ENCODE assay signal across 19 cellular contexts in genomic region chr10:78898341-78899097, GRCh38.
DNase-seq lines count a peak whose midpoint lies in the region; ATAC-seq, FAIRE-seq and TF ChIP-seq lines count a peak whose summit lies in the region.
"Had no signal": no experiment of that assay in that cellular context is flagged by ENCODE, and none has a peak within 500 bp of the region (broad histone marks: within the 10 kb centered on the region; RNA-seq: fewer than 3 reads in every experiment).

No MANE protein-coding gene starts in this region.

- peaks cover 15% of the 10 kb centered on the region for H3K4me1 Mint-ChIP-seq in osteocyte (ENCODE audit: unreplicated experiment)
- H3K4me1 Mint-ChIP-seq in activated CD8-positive, alpha-beta T cell treated with anti-CD3 and anti-CD28 coated beads for 36 hours (ENCODE audit: low read depth), result no peaks in the 10 kb centered on the region
- H3K4me1 Mint-ChIP-seq: CD14-positive monocyte had no signal

- H3K36me3 ChIP-seq in HepG2 (replicated peaks in 1 of 2; ENCODE audit: control insufficient read depth in 1 of 2, insufficient read depth in 2 of 2, low read length in 2 of 2) (no peaks in the 10 kb centered on the region), right lobe of liver (no peaks in the 10 kb centered on the region), left lung (no peaks in the 10 kb centered on the region)

- in situ Hi-C loops in HepG2 (cut with HindIII; ENCODE audit: extremely low pct_ligation_motif_present, low pct_unique_long_range_greater_than_20kb) (no loop called here), ACHN (cut with HindIII; ENCODE audit: low pct_ligation_motif_present, low pct_unique_long_range_greater_than_20kb, low sequenced_read_pairs) (no loop called here)

- DNase-seq in HepG2 (ENCODE audit: low spot score), result no peak
- no peak for DNase-seq in right lobe of liver
- peak; percentile 27 for DNase-seq in islet precursor cell
- peak; percentile 68 for DNase-seq in osteocyte (ENCODE audit: extremely low spot score, unreplicated experiment)
- no peak for DNase-seq in ACHN
- no peak for DNase-seq in left lung
- no peak for DNase-seq in activated CD8-positive, alpha-beta T cell treated with anti-CD3 and anti-CD28 coated beads for 36 hours
- DNase-seq: COR-L47, DMS153, DMS79 treated with DMSO at 0.1 percent for 48 hours, EL had no signal

- H2AFZ ChIP-seq in HepG2 (ENCODE audit: low read length), result no peak overlapping the region

- no peaks in the 10 kb centered on the region for H3K36me3 Mint-ChIP-seq in osteocyte (ENCODE audit: unreplicated experiment)
- no peaks in the 10 kb centered on the region for H3K36me3 Mint-ChIP-seq in activated CD8-positive, alpha-beta T cell treated with anti-CD3 and anti-CD28 coated beads for 36 hours (ENCODE audit: low read depth)
- H3K36me3 Mint-ChIP-seq: CD14-positive monocyte; CD8-positive, alpha-beta T cell had no signal

- no peak overlapping the region for H3K9ac ChIP-seq in HepG2 (ENCODE audit: insufficient read depth, low read depth, low read length)

- TF ChIP-seq EP300 in HepG2 (IDR thresholded peaks at IDR 0.05; ENCODE audit: low read depth in 2 of 2, low read length in 2 of 2) (no peak), HepG2 (CRISPR knock-in tag; IDR thresholded peaks at IDR 0.05; ENCODE audit: borderline replicate concordance) (no peak)

- H3K79me2 ChIP-seq in HepG2 (ENCODE audit: insufficient read depth, low read length), result no peaks in the 10 kb centered on the region

- POLR2A ChIA-PET in HepG2 (lab: Yijun Ruan, JAX), result no interaction called here
- POLR2A ChIA-PET in activated CD8-positive, alpha-beta T cell treated with anti-CD3 and anti-CD28 coated beads for 36 hours (lab: Charles Lee), result no interaction called here

- H3K27ac Mint-ChIP-seq in osteocyte (ENCODE audit: unreplicated experiment), result no peak overlapping the region
- no peak overlapping the region for H3K27ac Mint-ChIP-seq in activated CD8-positive, alpha-beta T cell treated with anti-CD3 and anti-CD28 coated beads for 36 hours
- H3K27ac Mint-ChIP-seq: CD14-positive monocyte; CD8-positive, alpha-beta T cell had no signal

- H3K9me3 ChIP-seq in HepG2 (ENCODE audit: low read length) (no peaks in the 10 kb centered on the region), right lobe of liver (no peaks in the 10 kb centered on the region), left lung (no peaks in the 10 kb centered on the region)
- H3K9me3 ChIP-seq: A549 had no signal

- no peak overlapping the region for H3K4me2 ChIP-seq in HepG2 (ENCODE audit: low read depth, low read length)
- H3K4me2 ChIP-seq: A549 had no signal

- ATAC-seq in HepG2 (no peak), right lobe of liver (no peak), left lung (no peak)
- no peak for ATAC-seq in activated CD8-positive, alpha-beta T cell treated with anti-CD3 and anti-CD28 coated beads for 36 hours
- ATAC-seq: A549; CD8-positive, alpha-beta T cell; HCT116 had no signal

- no peak for FAIRE-seq in HepG2 (lab: Jason Lieb, UNC)
- FAIRE-seq: A549, D721Med, G401.6, GM12892 had no signal

- TF ChIP-seq CTCF in HepG2 (CRISPR knock-in tag; IDR thresholded peaks at IDR 0.05), result no peak
- no peak for TF ChIP-seq CTCF in right lobe of liver (IDR thresholded peaks at IDR 0.05)
- TF ChIP-seq CTCF in osteocyte (IDR thresholded peaks at IDR 0.05), result no peak
- TF ChIP-seq CTCF in left lung (IDR thresholded peaks at IDR 0.05), result no peak
- TF ChIP-seq CTCF in activated CD8-positive, alpha-beta T cell treated with anti-CD3 and anti-CD28 coated beads for 36 hours (IDR thresholded peaks at IDR 0.05), result no peak

- BruUV-seq in HepG2 (replicated peaks; lab: Mats Ljungman, UMichigan), result no TSS peak

- no peak overlapping the region for H3K27ac ChIP-seq in HepG2 (ENCODE audit: extremely low read length, insufficient read depth, low read length)
- H3K27ac ChIP-seq in right lobe of liver, result no peak overlapping the region
- no peak overlapping the region for H3K27ac ChIP-seq in left lung
- H3K27ac ChIP-seq: A549, HL-60 had no signal

- no peaks in the 10 kb centered on the region for H4K20me1 ChIP-seq in HepG2 (ENCODE audit: insufficient read depth, low read length)

- WGBS in HepG2 (ENCODE audit: low lambda C conversion rate), result 74% methylated on average over 10 of the region's 13 CpGs
- WGBS in right lobe of liver (ENCODE audit: insufficient coverage, low coverage, low lambda C conversion rate, missing lambda C conversion rate), result 92% methylated on average over 7 of the region's 13 CpGs

- CTCF ChIA-PET in HepG2 (lab: Yijun Ruan, JAX; ENCODE audit: low intra/inter-chr PET ratio, low total read pairs), result no interaction called here
- CTCF ChIA-PET in activated CD8-positive, alpha-beta T cell treated with anti-CD3 and anti-CD28 coated beads for 36 hours (lab: Charles Lee), result no interaction called here

- H3K4me3 ChIP-seq in HepG2 (replicated peaks in 1 of 3; ENCODE audit: insufficient read depth in 1 of 3, low read depth in 2 of 3, low read length in 3 of 3) (no peak overlapping the region), right lobe of liver (no peak overlapping the region), left lung (no peak overlapping the region)
- H3K4me3 ChIP-seq: A549 had no signal

- TF ChIP-seq POLR2A in HepG2 (IDR thresholded peaks at IDR 0.05; ENCODE audit: insufficient read depth in 1 of 2, low read depth in 2 of 2, low read length in 2 of 2), result no peak
- no peak for TF ChIP-seq POLR2A in right lobe of liver (IDR thresholded peaks at IDR 0.05)

- no peak for TF ChIP-seq RAD21 in HepG2 (CRISPR knock-in tag; IDR thresholded peaks at IDR 0.05)

- peaks cover 0 to 28% of the 10 kb centered on the region in 2 experiments; a peak in 3 of 5 replicates for H3K27me3 ChIP-seq in HepG2 (ENCODE audit: control insufficient read depth in 1 of 2, insufficient read depth in 2 of 2, low read length in 2 of 2)
- H3K27me3 ChIP-seq in right lobe of liver, result no peaks in the 10 kb centered on the region
- no peaks in the 10 kb centered on the region for H3K27me3 ChIP-seq in left lung

- no peak overlapping the region for H3K4me3 Mint-ChIP-seq in osteocyte (ENCODE audit: unreplicated experiment)
- no peak overlapping the region for H3K4me3 Mint-ChIP-seq in activated CD8-positive, alpha-beta T cell treated with anti-CD3 and anti-CD28 coated beads for 36 hours
- H3K4me3 Mint-ChIP-seq: CD14-positive monocyte; CD8-positive, alpha-beta T cell had no signal

- intact Hi-C loops in HepG2 (cut with micrococcal nuclease; ENCODE audit: unreplicated experiment) (no loop called here), right lobe of liver (cut with DNase I) (no loop called here), left lung (cut with DNase I) (no loop called here)
- intact Hi-C loops in activated CD8-positive, alpha-beta T cell treated with anti-CD3 and anti-CD28 coated beads for 36 hours (cut with micrococcal nuclease), result no loop called here

- H3K4me1 ChIP-seq in HepG2 (ENCODE audit: insufficient read depth, low read length), result peaks cover 36% of the 10 kb centered on the region
- H3K4me1 ChIP-seq in right lobe of liver, result peaks cover 0 to 11% (median 3%) of the 10 kb centered on the region in 4 donors
- H3K4me1 ChIP-seq in left lung, result no peaks in the 10 kb centered on the region
- H3K4me1 ChIP-seq: A549 had no signal

- H3K9me3 Mint-ChIP-seq in osteocyte (ENCODE audit: unreplicated experiment), result no peaks in the 10 kb centered on the region
- peaks cover 2% of the 10 kb centered on the region for H3K9me3 Mint-ChIP-seq in activated CD8-positive, alpha-beta T cell treated with anti-CD3 and anti-CD28 coated beads for 36 hours
- H3K9me3 Mint-ChIP-seq: CD8-positive, alpha-beta T cell had no signal

- no peaks in the 10 kb centered on the region for H3K27me3 Mint-ChIP-seq in osteocyte (ENCODE audit: unreplicated experiment)
- no peaks in the 10 kb centered on the region for H3K27me3 Mint-ChIP-seq in activated CD8-positive, alpha-beta T cell treated with anti-CD3 and anti-CD28 coated beads for 36 hours

TF ChIP-seq in HepG2, 621 proteins besides CTCF, POLR2A, EP300 and RAD21:
- TF ChIP-seq ZNF629 (CRISPR knock-in tag; conservative IDR thresholded peaks at IDR 0.05) (0 out of 2 replicates have a peak, but pooled peaks have one; percentile 26), MTERF4 (CRISPR knock-in tag; IDR thresholded peaks at IDR 0.05) (no peak)
TF ChIP-seq in HepG2: peak in this region for 1.

Comparison
In these comparisons a context has a peak if more than half of its experiments do, and no peak if none do; other contexts are left out.
1. DNase-seq: peak in islet precursor cell (single experiment) and osteocyte (single experiment); none in HepG2 (single experiment), right lobe of liver (0 of 3), ACHN (single experiment), left lung (0 of 2) and activated CD8-positive, alpha-beta T cell treated with anti-CD3 and anti-CD28 coated beads for 36 hours (single experiment).